ENCODE assay signal across 10 cellular contexts in genomic region chr2:30223413-30223874, GRCh38. TPM values are rescaled to one million over a fixed set of nuclear protein-coding genes. Genes with fewer than 3 reads are reported as not detected.
DNase-seq lines count a peak whose midpoint lies in the region; ATAC-seq and TF ChIP-seq lines count a peak whose summit lies in the region.
"Had no signal": no experiment of that assay in that cellular context is flagged by ENCODE, and none has a peak within 500 bp of the region (broad histone marks: within the 10 kb centered on the region; RNA-seq: fewer than 3 reads in every experiment).

No MANE protein-coding gene starts in this region.

- no peak for TF ChIP-seq POLR2A in uterus (IDR thresholded peaks at IDR 0.05)
- no peak for TF ChIP-seq POLR2A in gastroesophageal sphincter (IDR thresholded peaks at IDR 0.05)

- no peaks in the 10 kb centered on the region for H3K36me3 ChIP-seq in heart right ventricle
- H3K36me3 ChIP-seq in uterus, result no peaks in the 10 kb centered on the region
- H3K36me3 ChIP-seq in gastroesophageal sphincter, result no peaks in the 10 kb centered on the region
- H3K36me3 ChIP-seq: HAP-1, lower lobe of right lung had no signal

- H3K9me3 ChIP-seq in heart right ventricle (no peaks in the 10 kb centered on the region), uterus (no peaks in the 10 kb centered on the region), gastroesophageal sphincter (no peaks in the 10 kb centered on the region)
- H3K9me3 ChIP-seq: HAP-1, lower lobe of right lung had no signal

- no peaks in the 10 kb centered on the region for H3K9me3 Mint-ChIP-seq in activated T-cell treated with anti-CD3 and anti-CD28 coated beads, Interleukin-2, amount 50 U/mL, for 72 hours

- peaks cover 16 to 36% (median 24%) of the 10 kb centered on the region in 9 donors for H3K4me1 ChIP-seq in heart right ventricle
- H3K4me1 ChIP-seq in uterus, result no peaks in the 10 kb centered on the region
- H3K4me1 ChIP-seq in gastroesophageal sphincter, result peaks cover 0 to 28% (median 15%) of the 10 kb centered on the region in 3 donors
- H3K4me1 ChIP-seq: HAP-1 had no signal

- no peak for TF ChIP-seq CTCF in heart right ventricle (IDR thresholded peaks at IDR 0.05)
- no peak for TF ChIP-seq CTCF in uterus (IDR thresholded peaks at IDR 0.05)
- TF ChIP-seq CTCF in gastroesophageal sphincter (IDR thresholded peaks at IDR 0.05), result no peak

- WGBS in heart right ventricle, 2 donors, result 47 to 61% methylated on average over 3 of the region's 3 CpGs
- 40 to 63% methylated on average over 1 to 3 of the region's 3 CpGs for WGBS in gastroesophageal sphincter (ENCODE audit: low coverage in 1 of 2), 2 donors

- no peak for TF ChIP-seq EP300 in gastroesophageal sphincter (IDR thresholded peaks at IDR 0.05)

- no peak overlapping the region for H3K4me3 ChIP-seq in heart right ventricle
- H3K4me3 ChIP-seq in uterus, result no peak overlapping the region
- H3K4me3 ChIP-seq in gastroesophageal sphincter, result no peak overlapping the region
- H3K4me3 ChIP-seq: HAP-1, lower lobe of right lung had no signal

- no peak for DNase-seq in heart right ventricle
- DNase-seq in Right ventricle myocardium inferior (ENCODE audit: missing footprints), result no peak
- no peak for DNase-seq in activated T-cell treated with anti-CD3 and anti-CD28 coated beads, Interleukin-2, amount 50 U/mL, for 72 hours
- DNase-seq in uterus, result no peak
- DNase-seq in NCI-H2227 treated with DMSO at 0.1 percent for 48 hours (lab: John Stamatoyannopoulos, UW), result no peak
- DNase-seq in NCI-H2171 (lab: John Stamatoyannopoulos, UW), result no peak
- DNase-seq: lower lobe of right lung had no signal

- peaks cover 0 to 1% of the 10 kb centered on the region in 2 donors for H3K36me3 Mint-ChIP-seq in activated T-cell treated with anti-CD3 and anti-CD28 coated beads, Interleukin-2, amount 50 U/mL, for 72 hours (ENCODE audit: insufficient read depth in 2 of 2)

- H3K27ac Mint-ChIP-seq in activated T-cell treated with anti-CD3 and anti-CD28 coated beads, Interleukin-2, amount 50 U/mL, for 72 hours, result peak overlapping the region; percentile 2

- peaks cover 69% of the 10 kb centered on the region for H3K4me1 Mint-ChIP-seq in activated T-cell treated with anti-CD3 and anti-CD28 coated beads, Interleukin-2, amount 50 U/mL, for 72 hours (ENCODE audit: low read depth)

- peak overlapping the region in 6 of 10 donors; percentile 37 to 91 (median 57) for H3K27ac ChIP-seq in heart right ventricle
- peak overlapping the region; percentile 88 to 91 for H3K27ac ChIP-seq in uterus
- H3K27ac ChIP-seq in gastroesophageal sphincter, result no peak overlapping the region

- H3K27me3 ChIP-seq in heart right ventricle (no peaks in the 10 kb centered on the region), uterus (no peaks in the 10 kb centered on the region), gastroesophageal sphincter (no peaks in the 10 kb centered on the region)

- intact Hi-C loops in heart right ventricle (cut with DNase I) (no loop called here), Right ventricle myocardium inferior (cut with DNase I) (no loop called here), uterus (cut with DNase I; ENCODE audit: low total_unique reads) (no loop called here)

- peaks cover 5% of the 10 kb centered on the region for H3K27me3 Mint-ChIP-seq in activated T-cell treated with anti-CD3 and anti-CD28 coated beads, Interleukin-2, amount 50 U/mL, for 72 hours (ENCODE audit: low read depth)

- ATAC-seq in heart right ventricle (no peak), Right ventricle myocardium inferior (no peak), HG03159 (IDR thresholded peaks at IDR 0.05; ENCODE audit: unreplicated experiment) (peak; percentile 48), gastroesophageal sphincter (no peak)
- ATAC-seq in activated T-cell treated with anti-CD3 and anti-CD28 coated beads, Interleukin-2, amount 50 U/mL, for 72 hours (replicated peaks in 1 of 2), result no peak
- ATAC-seq: lower lobe of right lung had no signal

- peak overlapping the region; percentile 25 to 37 for H3K4me3 Mint-ChIP-seq in activated T-cell treated with anti-CD3 and anti-CD28 coated beads, Interleukin-2, amount 50 U/mL, for 72 hours

RNA-seq across cellular contexts. Expression of gene LBH, which starts 7.9 kb away (rescaled TPM):
- total RNA-seq in heart right ventricle (100 to 1,000 TPM; 110 to 204 (median 156) TPM), Right ventricle myocardium inferior (133 TPM), uterus (10 to 100 TPM; 30.7 to 94.3 (median 64.5) TPM), gastroesophageal sphincter (100 to 1,000 TPM in 3 of 4 donors, 10 to 100 TPM in 1; 62.3 to 509 (median 348) TPM)
- polyA plus RNA-seq in heart right ventricle, result 10 to 100 TPM; 35.9 to 84.8 TPM
- total RNA-seq in activated T-cell treated with anti-CD3 and anti-CD28 coated beads, Interleukin-2, amount 50 U/mL, for 72 hours, result 100 to 1,000 TPM; 129 to 133 TPM

Comparison
In these comparisons a context has a peak if more than half of its experiments do, and no peak if none do; other contexts are left out.
1. H3K27ac ChIP-seq: peak in heart right ventricle (6 of 10) and uterus (2 of 2); none in gastroesophageal sphincter (0 of 4).